21 cellular contexts compared by ENCODE assay signal in the genomic region with DNA sequence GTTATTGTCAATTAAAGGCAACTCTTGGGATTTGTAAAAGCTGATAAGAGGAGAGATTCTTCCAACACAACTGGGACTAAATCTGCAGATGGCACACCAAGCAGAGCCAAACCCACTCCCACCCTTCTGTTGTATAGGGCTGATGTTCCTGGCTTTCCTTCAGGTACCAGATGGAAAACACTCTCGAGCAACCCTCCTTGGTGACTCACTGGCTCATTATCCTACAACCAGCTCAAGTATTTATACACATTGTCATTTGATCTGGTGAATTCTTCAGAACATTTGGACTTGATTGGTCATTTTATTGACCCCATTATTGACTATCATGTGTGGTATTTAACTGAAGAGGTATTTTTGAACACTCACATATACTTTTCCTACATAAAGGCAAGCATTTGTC.
DNase-seq lines count a peak whose midpoint lies in the region; ATAC-seq and TF ChIP-seq lines count a peak whose summit lies in the region.
"Had no signal": no experiment of that assay in that cellular context is flagged by ENCODE, and none has a peak within 500 bp of the region (broad histone marks: within the 10 kb centered on the region; RNA-seq: fewer than 3 reads in every experiment).

No MANE protein-coding gene starts in this region.

- H3K4me3 ChIP-seq in hepatocyte: no peak overlapping the region
- H3K4me3 ChIP-seq: esophagus squamous epithelium, PC-9, thoracic aorta had no signal

- H3K9me3 ChIP-seq in hepatocyte (ENCODE audit: low read depth): no peaks in the 10 kb centered on the region
- H3K9me3 ChIP-seq: esophagus squamous epithelium, thoracic aorta had no signal

- H3K27ac ChIP-seq in hepatocyte: no peak overlapping the region
- H3K27ac ChIP-seq: brain microvascular endothelial cell, esophagus squamous epithelium, KMS-11, PC-9, thoracic aorta had no signal

- H3K9me2 ChIP-seq in hepatocyte (replicated peaks; ENCODE audit: insufficient read depth): no peaks in the 10 kb centered on the region

- POLR2A ChIA-PET in activated CD8-positive, alpha-beta T cell treated with anti-CD3 and anti-CD28 coated beads, Interleukin-2, amount 10 ng/mL, durations not matched to agents 7 days and 5 days (lab: Charles Lee): no interaction called here

- no peaks in the 10 kb centered on the region for H3K79me2 ChIP-seq in hepatocyte

- H2AFZ ChIP-seq in hepatocyte: no peak overlapping the region
- H2AFZ ChIP-seq: PC-9 had no signal

- H3K9me3 Mint-ChIP-seq in activated CD8-positive, alpha-beta T cell treated with anti-CD3 and anti-CD28 coated beads, Interleukin-2, amount 10 ng/mL, durations not matched to agents 7 days and 5 days (ENCODE audit: insufficient read depth): no peaks in the 10 kb centered on the region
- H3K9me3 Mint-ChIP-seq: nephron had no signal

- no peak overlapping the region for H3K4me3 Mint-ChIP-seq in activated CD8-positive, alpha-beta T cell treated with anti-CD3 and anti-CD28 coated beads, Interleukin-2, amount 10 ng/mL, durations not matched to agents 7 days and 5 days
- H3K4me3 Mint-ChIP-seq: activated T-helper 17 cell treated with anti-CD3 and anti-CD28 coated beads, Interleukin-2, amount 50 U/mL, for 72 hours; CD4-positive, alpha-beta T cell; nephron; stimulated activated naive B cell treated with anti-CD40 and anti-IgM and Interleukin-4, amounts not matched to agents 10 μg/mL and 1 μg/mL and 100 μg/mL, for 72 hours had no signal

- H3K4me2 ChIP-seq in hepatocyte: no peak overlapping the region
- H3K4me2 ChIP-seq: KMS-11, PC-9 had no signal

- DNase-seq in DMS 273 (lab: John Stamatoyannopoulos, UW; ENCODE audit: unreplicated experiment) (peak; percentile 94), M059J (ENCODE audit: low read depth) (peak; percentile 39), NCI-H2227 treated with DMSO at 0.1 percent for 48 hours (lab: John Stamatoyannopoulos, UW) (peak; percentile 28), hepatocyte (ENCODE audit: low spot score) (peak; percentile 15), HCEC 1CT (no peak)
- no peak for DNase-seq in activated CD8-positive, alpha-beta T cell treated with anti-CD3 and anti-CD28 coated beads, Interleukin-2, amount 10 ng/mL, durations not matched to agents 7 days and 5 days
- DNase-seq: activated CD4-positive, alpha-beta T cell treated with anti-CD3 and anti-CD28 coated beads for 4 hours; brain microvascular endothelial cell; CD4-positive, alpha-beta T cell; esophagus squamous epithelium; left ventricle myocardium superior; MV-4-11; NCI-H526; PC-9; stimulated activated naive B cell treated with anti-CD40 and anti-IgM and Interleukin-4, amounts not matched to agents 10 μg/mL and 1 μg/mL and 100 μg/mL, for 72 hours had no signal

- H3K36me3 ChIP-seq in hepatocyte (replicated peaks; ENCODE audit: insufficient read depth, low read depth): no peaks in the 10 kb centered on the region
- H3K36me3 ChIP-seq: brain microvascular endothelial cell, esophagus squamous epithelium, thoracic aorta had no signal

- peaks cover 5% of the 10 kb centered on the region for H3K27me3 ChIP-seq in hepatocyte
- H3K27me3 ChIP-seq: brain microvascular endothelial cell, esophagus squamous epithelium had no signal

- WGBS in hepatocyte (ENCODE audit: low lambda C conversion rate, missing lambda C conversion rate): 39% methylated on average over 1 of the region's 1 CpG

- H3K27ac Mint-ChIP-seq in activated CD8-positive, alpha-beta T cell treated with anti-CD3 and anti-CD28 coated beads, Interleukin-2, amount 10 ng/mL, durations not matched to agents 7 days and 5 days: no peak overlapping the region
- H3K27ac Mint-ChIP-seq: activated T-helper 17 cell treated with anti-CD3 and anti-CD28 coated beads, Interleukin-2, amount 50 U/mL, for 72 hours; CD4-positive, alpha-beta T cell; nephron; progenitor cell of endocrine pancreas; stimulated activated naive B cell treated with anti-CD40 and anti-IgM and Interleukin-4, amounts not matched to agents 10 μg/mL and 1 μg/mL and 100 μg/mL, for 72 hours had no signal

- CTCF ChIA-PET in activated CD8-positive, alpha-beta T cell treated with anti-CD3 and anti-CD28 coated beads, Interleukin-2, amount 10 ng/mL, durations not matched to agents 7 days and 5 days (lab: Charles Lee): no interaction called here

- no peaks in the 10 kb centered on the region for H3K4me1 Mint-ChIP-seq in activated CD8-positive, alpha-beta T cell treated with anti-CD3 and anti-CD28 coated beads, Interleukin-2, amount 10 ng/mL, durations not matched to agents 7 days and 5 days (ENCODE audit: low read depth)
- H3K4me1 Mint-ChIP-seq: activated T-helper 17 cell treated with anti-CD3 and anti-CD28 coated beads, Interleukin-2, amount 50 U/mL, for 72 hours; nephron; stimulated activated naive B cell treated with anti-CD40 and anti-IgM and Interleukin-4, amounts not matched to agents 10 μg/mL and 1 μg/mL and 100 μg/mL, for 72 hours had no signal

- H4K20me1 ChIP-seq in hepatocyte (ENCODE audit: insufficient read depth, poor library complexity, severe bottlenecking): no peaks in the 10 kb centered on the region

- no peak for ATAC-seq in activated CD8-positive, alpha-beta T cell treated with anti-CD3 and anti-CD28 coated beads, Interleukin-2, amount 10 ng/mL, durations not matched to agents 7 days and 5 days
- ATAC-seq in HG03378 (IDR thresholded peaks at IDR 0.05; ENCODE audit: unreplicated experiment): no peak
- ATAC-seq: activated T-helper 17 cell treated with anti-CD3 and anti-CD28 coated beads, Interleukin-2, amount 50 U/mL, for 72 hours; left ventricle myocardium superior; stimulated activated naive B cell treated with anti-CD40 and anti-IgM and Interleukin-4, amounts not matched to agents 10 μg/mL and 1 μg/mL and 100 μg/mL, for 72 hours had no signal

- no peaks in the 10 kb centered on the region for H3K4me1 ChIP-seq in hepatocyte (ENCODE audit: insufficient read depth)
- H3K4me1 ChIP-seq: esophagus squamous epithelium had no signal

- H3K27me3 Mint-ChIP-seq in activated CD8-positive, alpha-beta T cell treated with anti-CD3 and anti-CD28 coated beads, Interleukin-2, amount 10 ng/mL, durations not matched to agents 7 days and 5 days (ENCODE audit: low read depth): no peaks in the 10 kb centered on the region
- H3K27me3 Mint-ChIP-seq: CD4-positive, alpha-beta T cell; progenitor cell of endocrine pancreas; stimulated activated naive B cell treated with anti-CD40 and anti-IgM and Interleukin-4, amounts not matched to agents 10 μg/mL and 1 μg/mL and 100 μg/mL, for 72 hours had no signal

- H3K36me3 Mint-ChIP-seq in activated CD8-positive, alpha-beta T cell treated with anti-CD3 and anti-CD28 coated beads, Interleukin-2, amount 10 ng/mL, durations not matched to agents 7 days and 5 days (ENCODE audit: low read depth): no peaks in the 10 kb centered on the region
- H3K36me3 Mint-ChIP-seq: stimulated activated naive B cell treated with anti-CD40 and anti-IgM and Interleukin-4, amounts not matched to agents 10 μg/mL and 1 μg/mL and 100 μg/mL, for 72 hours had no signal

- no peak for TF ChIP-seq CTCF in hepatocyte (IDR thresholded peaks at IDR 0.05; ENCODE audit: poor library complexity)

Comparison
In these comparisons a context has a peak if more than half of its experiments do, and no peak if none do; other contexts are left out.
1. DNase-seq: peak in DMS 273 (single experiment), M059J (single experiment), NCI-H2227 treated with DMSO at 0.1 percent for 48 hours (single experiment) and hepatocyte (single experiment); none in activated CD8-positive, alpha-beta T cell treated with anti-CD3 and anti-CD28 coated beads, Interleukin-2, amount 10 ng/mL, durations not matched to agents 7 days and 5 days (single experiment) and HCEC 1CT (single experiment).